ENCODE assay signal across 31 cellular contexts in the genomic region with DNA sequence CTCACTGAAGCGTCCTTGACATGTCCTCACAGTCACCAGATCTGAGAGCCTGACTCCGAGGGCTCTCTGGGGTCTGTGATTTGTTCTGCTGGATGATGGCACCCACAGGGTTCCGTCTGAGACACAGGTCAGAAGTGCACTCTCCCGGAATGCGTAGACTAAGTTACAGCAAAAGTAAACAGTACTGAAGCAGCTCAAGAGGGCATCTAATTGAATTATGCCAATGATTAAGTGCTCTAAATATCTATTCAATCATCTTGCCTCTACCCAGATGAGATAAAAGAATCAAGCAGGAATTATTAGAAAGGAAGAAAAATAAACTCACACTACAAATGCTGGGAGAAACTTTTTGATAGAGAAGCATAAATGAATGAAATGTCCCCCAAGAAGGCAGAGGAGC.
"Had no signal": no experiment of that assay in that cellular context is flagged by ENCODE, and none has a peak within 500 bp of the region (broad histone marks: within the 10 kb centered on the region; RNA-seq: fewer than 3 reads in every experiment).

No MANE protein-coding gene starts in this region.

- H3K36me3 Mint-ChIP-seq: activated CD4-positive, alpha-beta memory T cell treated with anti-CD3 and anti-CD28 coated beads for 36 hours; activated naive CD8-positive, alpha-beta T cell treated with anti-CD3 and anti-CD28 coated beads for 36 hours had no signal

- ATAC-seq: activated T-cell treated with anti-CD3 and anti-CD28 coated beads, Interleukin-2, amount 50 U/mL, for 4 hours; Right ventricle myocardium inferior had no signal

- H3K27me3 ChIP-seq: cardiac muscle cell had no signal

- H3K27me3 Mint-ChIP-seq: activated CD4-positive, alpha-beta memory T cell treated with anti-CD3 and anti-CD28 coated beads for 36 hours; activated naive CD8-positive, alpha-beta T cell treated with anti-CD3 and anti-CD28 coated beads for 36 hours; central memory CD8-positive, alpha-beta T cell had no signal

- H3K4me1 Mint-ChIP-seq: activated naive CD8-positive, alpha-beta T cell treated with anti-CD3 and anti-CD28 coated beads for 36 hours; central memory CD8-positive, alpha-beta T cell had no signal

- H3K27ac Mint-ChIP-seq: activated CD4-positive, alpha-beta memory T cell treated with anti-CD3 and anti-CD28 coated beads for 36 hours; activated naive CD8-positive, alpha-beta T cell treated with anti-CD3 and anti-CD28 coated beads for 36 hours; activated T-helper 1 cell treated with anti-CD3 and anti-CD28 coated beads, Interleukin-12 subunit alpha, Interleukin-12 subunit beta, Interleukin-2, Interleukin-4 antibody, amounts not matched to agents 30 ng/mL and 10 ng/mL and 1 ng/mL, durations not matched to agents 14 hours and 24 hours and 36 hours; T-helper 1 cell treated with Interleukin-12 subunit alpha and Interleukin-12 subunit beta and Interleukin-4 antibody, amounts not matched to agents 30 μg/mL and 1 μg/mL, for 36 hours; T-helper 2 cell treated with Interferon-gamma antibody and Interleukin-4, amounts not matched to agents 5 μg/mL and 100 μg/mL, for 36 hours had no signal

- H3K27ac ChIP-seq: cardiac muscle cell, PC-9, RWPE1 had no signal

- H2AFZ ChIP-seq: PC-9 had no signal

- DNase-seq: activated CD4-positive, alpha-beta memory T cell treated with anti-CD3 and anti-CD28 coated beads for 36 hours; activated CD4-positive, alpha-beta T cell treated with anti-CD3 and anti-CD28 coated beads, Interleukin-2, amount 50 U/mL, for 1 hour; activated CD8-positive, alpha-beta memory T cell treated with anti-CD3 and anti-CD28 coated beads, Interleukin-2, amount 50 U/mL, for 4 hours; activated gamma-delta T cell treated with Interleukin-2 at 50 U/mL for 16 hours; activated naive CD4-positive, alpha-beta T cell treated with anti-CD3 and anti-CD28 coated beads, Interleukin-2, amount 50 U/mL, for 16 hours; activated naive CD8-positive, alpha-beta T cell treated with anti-CD3 and anti-CD28 coated beads for 36 hours; activated T-cell treated with anti-CD3 and anti-CD28 coated beads for 4 hours; activated T-cell treated with anti-CD3 and anti-CD28 coated beads, Interleukin-2, amount 50 U/mL, for 4 hours; amniotic stem cell; aorta; KG1; MM.1S; MV-4-11; NCI-H1092; NCI-H1436 treated with DMSO at 0.1 percent for 48 hours; NCI-H187; NCI-H2029 treated with DMSO at 0.1 percent for 48 hours; NCI-H2107; NCI-H226; NCI-H446 treated with DMSO at 0.1 percent for 48 hours; NCI-H524; NK-92 treated with Interleukin-12 subunit alpha and Interleukin-12 subunit beta, amount 100 ng/mL, for 24 hours; PC-9; SIG-M5 had no signal

- H3K36me3 ChIP-seq: cardiac muscle cell had no signal

- H3K4me2 ChIP-seq: PC-9 had no signal

- H3K4me3 ChIP-seq: cardiac muscle cell, PC-9 had no signal

- H3K4me3 Mint-ChIP-seq: activated CD4-positive, alpha-beta memory T cell treated with anti-CD3 and anti-CD28 coated beads for 36 hours; activated naive CD8-positive, alpha-beta T cell treated with anti-CD3 and anti-CD28 coated beads for 36 hours; activated T-cell treated with anti-CD3 and anti-CD28 coated beads, Interleukin-2, amount 50 U/mL, for 4 hours; activated T-helper 1 cell treated with anti-CD3 and anti-CD28 coated beads, Interleukin-12 subunit alpha, Interleukin-12 subunit beta, Interleukin-2, Interleukin-4 antibody, amounts not matched to agents 30 ng/mL and 10 ng/mL and 1 ng/mL, durations not matched to agents 14 hours and 24 hours and 36 hours; central memory CD8-positive, alpha-beta T cell; T-helper 1 cell treated with Interleukin-12 subunit alpha and Interleukin-12 subunit beta and Interleukin-4 antibody, amounts not matched to agents 30 μg/mL and 1 μg/mL, for 36 hours; T-helper 2 cell treated with Interferon-gamma antibody and Interleukin-4, amounts not matched to agents 5 μg/mL and 100 μg/mL, for 36 hours had no signal
